In genomic region chr4:104693601-104694201, GRCh38 we compare ENCODE assay signal across 11 cellular contexts.
DNase-seq lines count a peak whose midpoint lies in the region; ATAC-seq, FAIRE-seq and TF ChIP-seq lines count a peak whose summit lies in the region.
"Had no signal": no experiment of that assay in that cellular context is flagged by ENCODE, and none has a peak within 500 bp of the region (broad histone marks: within the 10 kb centered on the region; RNA-seq: fewer than 3 reads in every experiment).

No MANE protein-coding gene starts in this region.

- H3K79me2 ChIP-seq in HCT116 (ENCODE audit: insufficient read depth, low read length) (no peaks in the 10 kb centered on the region), SU-DHL-6 (ENCODE audit: insufficient read depth, low read length) (no peaks in the 10 kb centered on the region)

- H3K27ac Mint-ChIP-seq in Calu3 (ENCODE audit: unreplicated experiment), result no peak overlapping the region
- no peak overlapping the region for H3K27ac Mint-ChIP-seq in activated T-cell treated with anti-CD3 and anti-CD28 coated beads, Interleukin-2, amount 50 U/mL, for 24 hours

- no peak for FAIRE-seq in HTR-8/SVneo (lab: Jason Lieb, UNC)

- no TSS peak for BruUV-seq in Calu3 (replicated peaks; lab: Mats Ljungman, UMichigan)
- no TSS peak for BruUV-seq in HCT116 (replicated peaks; lab: Mats Ljungman, UMichigan)

- DNase-seq in Calu3 (peak; percentile 11), HCT116 (ENCODE audit: low read depth, low spot score) (peak; percentile 26), iris pigment epithelial cell (ENCODE audit: low read depth) (peak; percentile 40), HTR-8/SVneo (ENCODE audit: insufficient read length, low spot score) (no peak)
- no peak for DNase-seq in activated T-cell treated with anti-CD3 and anti-CD28 coated beads, Interleukin-2, amount 50 U/mL, for 24 hours
- no peak for DNase-seq in stimulated activated CD4-positive, alpha-beta T cell treated with anti-CD3 and anti-CD28 coated beads, Interleukin-4, amount 100 ng/mL, for 24 hours
- DNase-seq: activated T-cell treated with anti-CD3 and anti-CD28 coated beads, Interleukin-2, amount 50 U/mL, for 4 hours; midbrain; upper lobe of left lung had no signal

- H3F3A ChIP-seq in SU-DHL-6 (ENCODE audit: insufficient read depth), result no peaks in the 10 kb centered on the region

- H3K4me1 ChIP-seq in HCT116 (ENCODE audit: control insufficient read depth in 1 of 2, insufficient read depth in 2 of 2, low read length in 2 of 2), result no peaks in the 10 kb centered on the region
- H3K4me1 ChIP-seq: upper lobe of left lung had no signal

- TF ChIP-seq RAD21 in HCT116 (IDR thresholded peaks at IDR 0.05; ENCODE audit: low read depth), result peak; percentile 51

- peak overlapping the region; percentile 73 for H2AFZ ChIP-seq in HCT116 (ENCODE audit: low read depth, low read length, poor library complexity, severe bottlenecking)
- no peak overlapping the region for H2AFZ ChIP-seq in SU-DHL-6 (ENCODE audit: low read depth, low read length, severe bottlenecking)

- H3K27ac ChIP-seq in HCT116 (ENCODE audit: low read depth, low read length) (no peak overlapping the region), SU-DHL-6 (ENCODE audit: low read depth, low read length) (no peak overlapping the region)
- H3K27ac ChIP-seq: upper lobe of left lung had no signal

- H3K4me3 Mint-ChIP-seq in Calu3 (ENCODE audit: low read depth, unreplicated experiment), result no peak overlapping the region
- H3K4me3 Mint-ChIP-seq in activated T-cell treated with anti-CD3 and anti-CD28 coated beads, Interleukin-2, amount 50 U/mL, for 24 hours, result no peak overlapping the region
- H3K4me3 Mint-ChIP-seq: activated T-cell treated with anti-CD3 and anti-CD28 coated beads, Interleukin-2, amount 50 U/mL, for 4 hours had no signal

- no peaks in the 10 kb centered on the region for H3K36me3 Mint-ChIP-seq in Calu3 (ENCODE audit: insufficient read depth, unreplicated experiment)
- H3K36me3 Mint-ChIP-seq in activated T-cell treated with anti-CD3 and anti-CD28 coated beads, Interleukin-2, amount 50 U/mL, for 24 hours (ENCODE audit: low read depth), result no peaks in the 10 kb centered on the region

- intact Hi-C loops in Calu3 (cut with micrococcal nuclease; ENCODE audit: unreplicated experiment) (loop anchor here (1.0 kb wide), 1 partner anchor 167 kb away; no protein-coding TSS in a partner anchor), HCT116 (cut with micrococcal nuclease) (loop anchor here (2.0 kb wide), 1 partner anchor 167 kb away; no protein-coding TSS in a partner anchor)

- TF ChIP-seq POLR2A in HCT116 (IDR thresholded peaks at IDR 0.05; ENCODE audit: borderline replicate concordance, extremely low read depth, insufficient read depth, insufficient read length), result no peak

- POLR2A ChIA-PET in HCT116 (lab: Charles Lee), result no interaction called here

- CTCF ChIA-PET in Calu3 (lab: Charles Lee) (no interaction called here), HCT116 (lab: Charles Lee) (no interaction called here)

- no peak overlapping the region for H3K9ac ChIP-seq in HCT116 (ENCODE audit: low read length)
- H3K9ac ChIP-seq in SU-DHL-6 (ENCODE audit: low read length), result no peak overlapping the region

- H4K20me1 ChIP-seq in HCT116 (ENCODE audit: insufficient read depth) (no peaks in the 10 kb centered on the region), SU-DHL-6 (ENCODE audit: low read depth, low read length) (no peaks in the 10 kb centered on the region)

- H3K4me3 ChIP-seq in HCT116 (replicated peaks in 1 of 2; ENCODE audit: low read depth in 1 of 2, low read length in 2 of 2), result no peak overlapping the region
- H3K4me3 ChIP-seq in SU-DHL-6 (ENCODE audit: insufficient read depth, low read length, poor library complexity, severe bottlenecking), result no peak overlapping the region
- H3K4me3 ChIP-seq: upper lobe of left lung had no signal

- TF ChIP-seq CTCF in Calu3 (IDR thresholded peaks at IDR 0.05; ENCODE audit: unreplicated experiment) (no peak), HCT116 (IDR thresholded peaks at IDR 0.05 in 2 of 3, conservative IDR thresholded peaks at IDR 0.05 in 1 of 3; ENCODE audit: borderline replicate concordance in 1 of 3, insufficient read depth in 1 of 3, low read depth in 2 of 3, low read length in 2 of 3) (peak; percentile 39 to 76 (median 67); a peak in 5 of 6 replicates), SU-DHL-6 (IDR thresholded peaks at IDR 0.05; ENCODE audit: insufficient read depth, low read length, poor library complexity, severe bottlenecking) (peak; percentile 27)

- H3K9me3 Mint-ChIP-seq in Calu3 (ENCODE audit: low read depth, unreplicated experiment), result no peaks in the 10 kb centered on the region
- H3K9me3 Mint-ChIP-seq in activated T-cell treated with anti-CD3 and anti-CD28 coated beads, Interleukin-2, amount 50 U/mL, for 24 hours, result peaks cover 5% of the 10 kb centered on the region
- H3K9me3 Mint-ChIP-seq: activated T-cell treated with anti-CD3 and anti-CD28 coated beads, Interleukin-2, amount 50 U/mL, for 4 hours had no signal

- H3K36me3 ChIP-seq in HCT116 (ENCODE audit: control insufficient read depth in 1 of 2, insufficient read depth in 2 of 2, low read length in 2 of 2) (no peaks in the 10 kb centered on the region), SU-DHL-6 (ENCODE audit: low read length) (no peaks in the 10 kb centered on the region)
- H3K36me3 ChIP-seq: upper lobe of left lung had no signal

- no peaks in the 10 kb centered on the region for H3K27me3 ChIP-seq in HCT116 (ENCODE audit: insufficient read depth, low read length)
- no peaks in the 10 kb centered on the region for H3K27me3 ChIP-seq in SU-DHL-6 (ENCODE audit: low read length)
- H3K27me3 ChIP-seq: upper lobe of left lung had no signal

- peak; percentile 58; the same call in 1 of the 2 replicates for ATAC-seq in HCT116
- ATAC-seq in HG03565 (IDR thresholded peaks at IDR 0.05; ENCODE audit: unreplicated experiment), result no peak
- ATAC-seq: activated T-cell treated with anti-CD3 and anti-CD28 coated beads, Interleukin-2, amount 50 U/mL, for 4 hours had no signal

- no peaks in the 10 kb centered on the region for H3K27me3 Mint-ChIP-seq in Calu3 (ENCODE audit: unreplicated experiment)
- no peaks in the 10 kb centered on the region for H3K27me3 Mint-ChIP-seq in activated T-cell treated with anti-CD3 and anti-CD28 coated beads, Interleukin-2, amount 50 U/mL, for 24 hours

- RAD21 ChIA-PET in HCT116 (lab: Charles Lee; ENCODE audit: low non-redundant PET in 1 of 2, low total read pairs in 2 of 2, uncharacterized antibody in 2 of 2, unreplicated experiment in 2 of 2), result no interaction called here

- H3K4me1 Mint-ChIP-seq in Calu3 (ENCODE audit: low read depth, unreplicated experiment), result no peaks in the 10 kb centered on the region
- no peaks in the 10 kb centered on the region for H3K4me1 Mint-ChIP-seq in activated T-cell treated with anti-CD3 and anti-CD28 coated beads, Interleukin-2, amount 50 U/mL, for 24 hours (ENCODE audit: low read depth)

- H3K9me3 ChIP-seq in HCT116 (ENCODE audit: control insufficient read depth in 1 of 2, insufficient read depth in 1 of 2, low read depth in 1 of 2, low read length in 2 of 2) (no peaks in the 10 kb centered on the region), SU-DHL-6 (ENCODE audit: insufficient read depth, low read length) (no peaks in the 10 kb centered on the region)
- H3K9me3 ChIP-seq: upper lobe of left lung had no signal

- no peak overlapping the region for H3K4me2 ChIP-seq in HCT116 (ENCODE audit: low read length)
- H3K4me2 ChIP-seq in SU-DHL-6 (ENCODE audit: low read depth, low read length, poor library complexity, severe bottlenecking), result no peak overlapping the region

- no peaks in the 10 kb centered on the region for H3K9me2 ChIP-seq in HCT116 (ENCODE audit: insufficient read depth)
- no peaks in the 10 kb centered on the region for H3K9me2 ChIP-seq in SU-DHL-6 (replicated peaks; ENCODE audit: insufficient read depth, low read length)

TF ChIP-seq in HCT116, 20 proteins besides CTCF, POLR2A, EP300 and RAD21:
- TF ChIP-seq ZBTB33 (IDR thresholded peaks at IDR 0.05; ENCODE audit: extremely low read depth, insufficient replicate concordance, low read length), result no peak
TF ChIP-seq in HCT116: peak in this region for 0.

Comparison
In these comparisons a context has a peak if more than half of its experiments do, and no peak if none do; other contexts are left out.
1. DNase-seq: peak in Calu3 (single experiment), HCT116 (single experiment) and iris pigment epithelial cell (single experiment); none in activated T-cell treated with anti-CD3 and anti-CD28 coated beads, Interleukin-2, amount 50 U/mL, for 24 hours (single experiment), stimulated activated CD4-positive, alpha-beta T cell treated with anti-CD3 and anti-CD28 coated beads, Interleukin-4, amount 100 ng/mL, for 24 hours (single experiment) and HTR-8/SVneo (single experiment).